9 cellular contexts compared by ENCODE assay signal in the genomic region with DNA sequence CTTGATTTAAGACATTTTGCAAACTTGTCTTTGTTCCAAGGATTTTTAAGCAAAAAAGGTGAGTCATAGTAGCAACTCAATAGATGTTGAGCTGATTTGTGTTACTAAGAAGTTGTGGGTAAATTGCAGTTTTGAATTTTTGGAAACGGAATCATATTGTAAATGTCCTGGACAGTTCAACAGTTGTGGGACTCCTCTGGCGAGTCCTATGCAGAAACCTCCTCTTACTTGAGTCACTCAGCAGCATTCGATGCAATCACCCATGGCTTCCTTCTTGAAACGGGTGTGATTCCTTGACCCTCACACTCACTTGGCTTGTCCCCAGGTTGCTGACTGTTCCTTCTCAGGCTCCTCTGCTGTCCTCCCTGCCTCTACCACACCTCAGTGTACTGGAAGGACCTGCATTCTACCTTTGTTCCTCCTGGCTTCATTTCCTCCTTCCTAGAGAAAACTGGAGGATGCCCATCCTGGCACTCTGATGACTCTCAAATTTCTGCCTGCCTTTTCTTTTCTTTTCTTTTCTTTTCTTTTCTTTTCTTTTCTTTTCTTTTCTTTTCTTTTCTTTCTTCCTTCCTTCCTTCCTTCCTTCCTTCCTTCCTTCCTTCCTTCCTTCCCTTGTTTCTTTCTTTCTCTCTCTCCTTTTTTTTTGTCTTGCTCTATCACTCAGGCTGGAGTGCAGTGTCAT. TPM values are rescaled to one million over a fixed set of nuclear protein-coding genes. Genes with fewer than 3 reads are reported as not detected.
A peak's percentile ranks its signal among the peaks of the same experiment; 100 is the strongest.
DNase-seq lines count a peak whose midpoint lies in the region; TF ChIP-seq lines count a peak whose summit lies in the region.
"Had no signal": no experiment of that assay in that cellular context is flagged by ENCODE, and none has a peak within 500 bp of the region (broad histone marks: within the 10 kb centered on the region; RNA-seq: fewer than 3 reads in every experiment).

No MANE protein-coding gene starts in this region.

- H3K27ac Mint-ChIP-seq in chondrocyte (ENCODE audit: unreplicated experiment), result peak overlapping the region; percentile 83
- H3K27ac Mint-ChIP-seq: immature natural killer cell had no signal

- peak overlapping the region; percentile 76 for H3K4me2 ChIP-seq in Loucy (ENCODE audit: low read depth, low read length, poor library complexity, severe bottlenecking)

- H3K4me1 ChIP-seq in Loucy (ENCODE audit: insufficient read depth, low read length, poor library complexity, severe bottlenecking) (peaks cover 18% of the 10 kb centered on the region), rectal smooth muscle tissue (ENCODE audit: control insufficient read depth, insufficient read depth, low read length) (peaks cover 21% of the 10 kb centered on the region), testis (peaks cover 14% of the 10 kb centered on the region)

- TF ChIP-seq POLR2A in testis (IDR thresholded peaks at IDR 0.05), result no peak

- no peak for TF ChIP-seq CTCF in Loucy (conservative IDR thresholded peaks at IDR 0.05; ENCODE audit: low read length)
- TF ChIP-seq CTCF in chondrocyte (IDR thresholded peaks at IDR 0.05), result no peak
- no peak for TF ChIP-seq CTCF in testis (IDR thresholded peaks at IDR 0.05)

- H3K27me3 Mint-ChIP-seq in chondrocyte (ENCODE audit: low read depth), result peaks cover 4% of the 10 kb centered on the region

- H3K27me3 ChIP-seq in Loucy (ENCODE audit: insufficient read depth, low read length, poor library complexity, severe bottlenecking) (no peaks in the 10 kb centered on the region), rectal smooth muscle tissue (ENCODE audit: control insufficient read depth, insufficient read depth, low read length) (no peaks in the 10 kb centered on the region), testis (no peaks in the 10 kb centered on the region)

- H3K9me3 ChIP-seq in Loucy (ENCODE audit: insufficient read depth, low read depth, low read length), result no peaks in the 10 kb centered on the region
- no peaks in the 10 kb centered on the region for H3K9me3 ChIP-seq in testis

- peak overlapping the region; percentile 94; the same call in 1 of the 2 replicates for H2AFZ ChIP-seq in Loucy (ENCODE audit: low read length)

- no peaks in the 10 kb centered on the region for H3F3A ChIP-seq in Loucy (ENCODE audit: low read depth)

- H3K9me2 ChIP-seq in Loucy (replicated peaks; ENCODE audit: low read depth, low read length), result no peaks in the 10 kb centered on the region

- no peak overlapping the region for H3K4me3 Mint-ChIP-seq in chondrocyte (ENCODE audit: unreplicated experiment)

- no peaks in the 10 kb centered on the region for H4K20me1 ChIP-seq in Loucy (ENCODE audit: insufficient read depth, low read length, poor library complexity, severe bottlenecking)

- peak overlapping the region; percentile 84 for H3K27ac ChIP-seq in rectal smooth muscle tissue (ENCODE audit: low read depth, low read length)
- H3K27ac ChIP-seq in testis, result no peak overlapping the region

- DNase-seq in Daoy (ENCODE audit: low read depth) (peak; percentile 82), chondrocyte (ENCODE audit: low spot score) (no peak), testis (no peak), cerebellum (ENCODE audit: low spot score) (no peak), pons (ENCODE audit: low spot score) (no peak)
- no peak for DNase-seq in activated CD8-positive, alpha-beta memory T cell treated with anti-CD3 and anti-CD28 coated beads, Interleukin-2, amount 50 U/mL, for 4 hours
- DNase-seq: immature natural killer cell had no signal

- peaks cover 39% of the 10 kb centered on the region for H3K4me1 Mint-ChIP-seq in chondrocyte (ENCODE audit: low read depth)

- intact Hi-C loops in testis (cut with DNase I; ENCODE audit: low total_unique reads), result no loop called here

- H3K9ac ChIP-seq in Loucy (ENCODE audit: low read depth, low read length, poor library complexity, severe bottlenecking) (no peak overlapping the region), rectal smooth muscle tissue (ENCODE audit: low read length) (no peak overlapping the region)

- no peaks in the 10 kb centered on the region for H3K36me3 Mint-ChIP-seq in chondrocyte (ENCODE audit: low read depth)
- H3K36me3 Mint-ChIP-seq: immature natural killer cell had no signal

- peak overlapping the region; percentile 65 for H3K4me3 ChIP-seq in Loucy (ENCODE audit: low read length, poor library complexity, severe bottlenecking)
- H3K4me3 ChIP-seq in rectal smooth muscle tissue (ENCODE audit: low read length), result no peak overlapping the region
- no peak overlapping the region for H3K4me3 ChIP-seq in testis

- 47 to 66% methylated on average over 4 of the region's 4 CpGs for WGBS in testis, 2 donors

- H3K79me2 ChIP-seq in Loucy (ENCODE audit: insufficient read depth, low read length), result no peaks in the 10 kb centered on the region

- H3K9me3 Mint-ChIP-seq in chondrocyte (ENCODE audit: low read depth), result no peaks in the 10 kb centered on the region
- H3K9me3 Mint-ChIP-seq: immature natural killer cell had no signal

- H3K36me3 ChIP-seq in Loucy (ENCODE audit: insufficient read depth, low read length) (no peaks in the 10 kb centered on the region), rectal smooth muscle tissue (ENCODE audit: control insufficient read depth, insufficient read depth, low read length) (no peaks in the 10 kb centered on the region), testis (ENCODE audit: low read depth, missing control alignments) (no peaks in the 10 kb centered on the region)

RNA-seq across cellular contexts. Expression of a gene that starts 52.8 kb away (rescaled TPM):
- total RNA-seq in Daoy (2014; rRNA removed; shearing (Covaris generic)), result 12.7 and 20.5 TPM in 2 replicates
- total RNA-seq in chondrocyte (0.68 to 1.7 TPM (median 1.6 TPM) in 3 replicates), testis (1 to 10 TPM in 1 of 2 donors, under 1 TPM in 1; 0.68 to 1.1 TPM), cerebellum (14.9 TPM)
- 1.2 TPM for polyA plus RNA-seq in testis (ENCODE audit: insufficient read depth, low read depth, low replicate concordance)
